In the genomic region with DNA sequence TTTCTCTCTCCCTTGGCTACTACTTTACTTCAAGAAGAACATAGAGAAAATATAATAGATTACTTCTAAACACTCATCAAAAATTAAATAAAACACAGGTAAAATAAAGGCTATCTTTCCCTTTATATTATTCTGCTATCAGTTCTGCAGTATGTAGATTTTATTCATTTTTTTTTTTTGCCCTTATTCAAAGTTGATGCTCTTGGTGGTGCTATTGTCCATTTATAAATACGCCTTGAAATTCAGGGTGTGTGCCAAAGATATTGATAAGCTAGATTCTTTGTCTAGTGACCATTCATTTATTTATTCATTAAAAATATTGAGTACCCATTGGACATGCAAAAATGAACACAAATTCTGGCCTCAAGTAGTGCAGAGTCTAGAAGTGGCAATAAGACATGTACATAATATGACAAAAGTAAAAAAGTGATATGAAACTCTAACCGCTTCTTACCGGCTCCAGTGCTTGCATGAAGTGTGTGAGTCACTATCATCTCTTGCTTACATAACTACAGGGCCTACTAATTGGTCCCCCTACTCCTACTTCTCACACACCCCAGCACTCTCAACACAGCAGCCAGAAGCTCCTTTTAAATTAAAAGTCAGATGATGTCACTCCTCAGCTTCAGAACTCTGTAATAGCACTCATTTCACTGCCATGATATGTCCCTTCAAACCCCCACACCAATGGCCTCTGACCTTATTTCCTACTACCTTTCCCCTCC, we compare ENCODE assay signal across 8 cellular contexts.
DNase-seq lines count a peak whose midpoint lies in the region; ATAC-seq and TF ChIP-seq lines count a peak whose summit lies in the region.

No MANE protein-coding gene starts in this region.

- no peaks in the 10 kb centered on the region for H3K9me2 ChIP-seq in Loucy (replicated peaks; ENCODE audit: low read depth, low read length)

- DNase-seq in endodermal cell (peak; percentile 47), immature natural killer cell (no peak), SJCRH30 (no peak), NCI-H226 (no peak)
- no peak for DNase-seq in activated CD4-positive, alpha-beta T cell treated with anti-CD3 and anti-CD28 coated beads, Interleukin-2, amount 50 U/mL, for 4 hours

- no peaks in the 10 kb centered on the region for H3K36me3 ChIP-seq in Loucy (ENCODE audit: insufficient read depth, low read length)
- no peaks in the 10 kb centered on the region for H3K36me3 ChIP-seq in endodermal cell (ENCODE audit: control insufficient read depth, insufficient read depth, low read length)
- no peaks in the 10 kb centered on the region for H3K36me3 ChIP-seq in SJCRH30

- H3K9me3 Mint-ChIP-seq in endodermal cell: no peaks in the 10 kb centered on the region
- peaks cover 0 to 5% (median 0%) of the 10 kb centered on the region in 6 donors for H3K9me3 Mint-ChIP-seq in immature natural killer cell

- TF ChIP-seq CTCF in Loucy (conservative IDR thresholded peaks at IDR 0.05; ENCODE audit: low read length): peak; percentile 52
- peak; percentile 21 for TF ChIP-seq CTCF in endodermal cell (conservative IDR thresholded peaks at IDR 0.05)

- H4K20me1 ChIP-seq in Loucy (ENCODE audit: insufficient read depth, low read length, poor library complexity, severe bottlenecking): no peaks in the 10 kb centered on the region

- 91% methylated on average over 2 of the region's 3 CpGs; no CpG with 5 or more reads in 1 of the 2 experiments for WGBS in endodermal cell (ENCODE audit: insufficient coverage in 1 of 2, insufficient read length in 1 of 2), 2 experiments

- peak overlapping the region; percentile 87 for H3K27ac Mint-ChIP-seq in endodermal cell
- no peak overlapping the region for H3K27ac Mint-ChIP-seq in immature natural killer cell

- H3K9ac ChIP-seq in Loucy (ENCODE audit: low read depth, low read length, poor library complexity, severe bottlenecking): no peak overlapping the region
- H3K9ac ChIP-seq in endodermal cell (ENCODE audit: extremely low read depth, low read length, poor library complexity, severe bottlenecking): no peak overlapping the region

- H3K4me3 Mint-ChIP-seq in endodermal cell: no peak overlapping the region
- no peak overlapping the region for H3K4me3 Mint-ChIP-seq in immature natural killer cell

- no peaks in the 10 kb centered on the region for H3K79me2 ChIP-seq in Loucy (ENCODE audit: insufficient read depth, low read length)

- H3K4me3 ChIP-seq in Loucy (ENCODE audit: low read length, poor library complexity, severe bottlenecking) (no peak overlapping the region), endodermal cell (ENCODE audit: low read length) (no peak overlapping the region), SJCRH30 (no peak overlapping the region)

- no peak overlapping the region for H3K4me2 ChIP-seq in Loucy (ENCODE audit: low read depth, low read length, poor library complexity, severe bottlenecking)

- H3K4me1 Mint-ChIP-seq in endodermal cell: peaks cover 24% of the 10 kb centered on the region
- H3K4me1 Mint-ChIP-seq in immature natural killer cell: no peaks in the 10 kb centered on the region

- no peak overlapping the region for H3K27ac ChIP-seq in endodermal cell (ENCODE audit: low read depth, low read length)
- no peak overlapping the region for H3K27ac ChIP-seq in SJCRH30

- TF ChIP-seq POLR2A in GM18505 (IDR thresholded peaks at IDR 0.05; ENCODE audit: borderline replicate concordance, extremely low read depth, insufficient read depth, insufficient read length): no peak

- H3K36me3 Mint-ChIP-seq in endodermal cell (ENCODE audit: low read depth): no peaks in the 10 kb centered on the region
- H3K36me3 Mint-ChIP-seq in immature natural killer cell: no peaks in the 10 kb centered on the region

- no peaks in the 10 kb centered on the region for H3K9me3 ChIP-seq in Loucy (ENCODE audit: insufficient read depth, low read depth, low read length)
- H3K9me3 ChIP-seq in endodermal cell (ENCODE audit: control insufficient read depth, low read length): no peaks in the 10 kb centered on the region
- no peaks in the 10 kb centered on the region for H3K9me3 ChIP-seq in SJCRH30 (replicated peaks)

- no peaks in the 10 kb centered on the region for H3K27me3 Mint-ChIP-seq in endodermal cell (ENCODE audit: insufficient read depth)
- H3K27me3 Mint-ChIP-seq in immature natural killer cell (ENCODE audit: low read depth in 3 of 3): peaks cover 0 to 1% (median 0%) of the 10 kb centered on the region in 3 donors

- ATAC-seq in GM18505 (IDR thresholded peaks at IDR 0.05; ENCODE audit: unreplicated experiment) (peak; percentile 97), GM21825 (IDR thresholded peaks at IDR 0.05; ENCODE audit: unreplicated experiment) (peak; percentile 95)

- no peak overlapping the region for H2AFZ ChIP-seq in Loucy (ENCODE audit: low read length)

- no peaks in the 10 kb centered on the region for H3K4me1 ChIP-seq in Loucy (ENCODE audit: insufficient read depth, low read length, poor library complexity, severe bottlenecking)
- no peaks in the 10 kb centered on the region for H3K4me1 ChIP-seq in endodermal cell (ENCODE audit: control insufficient read depth, insufficient read depth, low read length)
- H3K4me1 ChIP-seq in SJCRH30: no peaks in the 10 kb centered on the region

- no peaks in the 10 kb centered on the region for H3K27me3 ChIP-seq in Loucy (ENCODE audit: insufficient read depth, low read length, poor library complexity, severe bottlenecking)
- H3K27me3 ChIP-seq in endodermal cell (ENCODE audit: control insufficient read depth, insufficient read depth, low read length, poor library complexity, severe bottlenecking): no peaks in the 10 kb centered on the region
- 0 out of 2 replicates have a peak, but pooled peaks cover 2% of the 10 kb centered on the region for H3K27me3 ChIP-seq in SJCRH30

- no peaks in the 10 kb centered on the region for H3F3A ChIP-seq in Loucy (ENCODE audit: low read depth)
